18 cellular contexts compared by ENCODE assay signal in genomic region chr1:161207173-161207572, GRCh38. TPM values are rescaled to one million over a fixed set of nuclear protein-coding genes. Genes with fewer than 3 reads are reported as not detected.
DNase-seq lines count a peak whose midpoint lies in the region; ATAC-seq, FAIRE-seq and TF ChIP-seq lines count a peak whose summit lies in the region.
"Had no signal": no experiment of that assay in that cellular context is flagged by ENCODE, and none has a peak within 500 bp of the region (broad histone marks: within the 10 kb centered on the region; RNA-seq: fewer than 3 reads in every experiment).

No MANE protein-coding gene starts in this region.

- no peak for FAIRE-seq in small intestine (lab: Jason Lieb, UNC)

- H3K9me3 Mint-ChIP-seq in CD8-positive, alpha-beta T cell: no peaks in the 10 kb centered on the region
- H3K9me3 Mint-ChIP-seq: type B pancreatic cell had no signal

- POLR2A ChIA-PET in CD8-positive, alpha-beta T cell (lab: Charles Lee): interaction anchor here (2.0 kb wide), 1 partner anchor 18 kb away, joined by 6 read pairs; the partner anchor contains the start of gene TOMM40L

- no peak overlapping the region for H3K4me3 ChIP-seq in ACC112 (ENCODE audit: low read depth, low read length)
- H3K4me3 ChIP-seq in right atrium auricular region: peak overlapping the region; percentile 2 to 8
- H3K4me3 ChIP-seq in rectal smooth muscle tissue (ENCODE audit: low read length): no peak overlapping the region
- no peak overlapping the region for H3K4me3 ChIP-seq in CD8-positive, alpha-beta T cell (ENCODE audit: low read depth, low read length)
- H3K4me3 ChIP-seq in small intestine (ENCODE audit: low read depth in 1 of 2, low read length in 2 of 2): no peak overlapping the region

- H3K27ac Mint-ChIP-seq in CD8-positive, alpha-beta T cell: no peak overlapping the region
- H3K27ac Mint-ChIP-seq: type B pancreatic cell had no signal

- peaks cover 30% of the 10 kb centered on the region for H3K4me1 ChIP-seq in ACC112 (ENCODE audit: control insufficient read depth, insufficient read depth, low read length, unreplicated experiment)
- peaks cover 0 to 74% of the 10 kb centered on the region in 2 donors for H3K4me1 ChIP-seq in right atrium auricular region
- peaks cover 4% of the 10 kb centered on the region for H3K4me1 ChIP-seq in rectal smooth muscle tissue (ENCODE audit: control insufficient read depth, insufficient read depth, low read length)
- H3K4me1 ChIP-seq in CD8-positive, alpha-beta T cell (ENCODE audit: insufficient read depth, low read length): peaks cover 38% of the 10 kb centered on the region
- peaks cover 0 to 6% of the 10 kb centered on the region in 2 donors for H3K4me1 ChIP-seq in small intestine (ENCODE audit: control insufficient read depth in 2 of 2, insufficient read depth in 1 of 2, low read depth in 1 of 2, low read length in 1 of 2)

- H3K4me3 Mint-ChIP-seq in CD8-positive, alpha-beta T cell: no peak overlapping the region
- H3K4me3 Mint-ChIP-seq: type B pancreatic cell had no signal

- no peaks in the 10 kb centered on the region for H3K9me3 ChIP-seq in right atrium auricular region
- no peaks in the 10 kb centered on the region for H3K9me3 ChIP-seq in CD8-positive, alpha-beta T cell (ENCODE audit: low read length)
- no peaks in the 10 kb centered on the region for H3K9me3 ChIP-seq in small intestine (ENCODE audit: control insufficient read depth, low read depth)

- DNase-seq in right atrium auricular region (ENCODE audit: low spot score): peak; percentile 94
- DNase-seq in CD8-positive, alpha-beta T cell: no peak
- DNase-seq in C1 segment of cervical spinal cord (lab: John Stamatoyannopoulos, UW): no peak
- DNase-seq in small intestine: no peak
- DNase-seq: activated naive CD4-positive, alpha-beta T cell treated with anti-CD3 and anti-CD28 coated beads, Interleukin-2, amount 50 U/mL, for 16 hours; head of caudate nucleus; NCI-H1930; NCI-H82; SIG-M5 had no signal

- H2AFZ ChIP-seq in ACC112 (ENCODE audit: low read length, unreplicated experiment): no peak overlapping the region

- intact Hi-C loops in CD8-positive, alpha-beta T cell (cut with DNase I, micrococcal nuclease): loop anchor here in 1 of 2 experiments (10.0 kb wide), 1 partner anchor 862 kb away; the partner anchor contains the start of genes COPA and NCSTN

- H3K27me3 ChIP-seq in ACC112 (ENCODE audit: insufficient read depth, low read length): no peaks in the 10 kb centered on the region
- no peaks in the 10 kb centered on the region for H3K27me3 ChIP-seq in right atrium auricular region
- no peaks in the 10 kb centered on the region for H3K27me3 ChIP-seq in rectal smooth muscle tissue (ENCODE audit: control insufficient read depth, insufficient read depth, low read length)
- no peaks in the 10 kb centered on the region for H3K27me3 ChIP-seq in CD8-positive, alpha-beta T cell (ENCODE audit: insufficient read depth, low read length)
- H3K27me3 ChIP-seq in small intestine (ENCODE audit: control insufficient read depth in 2 of 2, insufficient read depth in 2 of 2, low read length in 2 of 2): no peaks in the 10 kb centered on the region

- WGBS in small intestine, 3 donors: 64 to 83% (median 71%) methylated on average over 8 of the region's 8 CpGs

- H3K27me3 Mint-ChIP-seq in CD8-positive, alpha-beta T cell (ENCODE audit: low read depth): no peaks in the 10 kb centered on the region
- H3K27me3 Mint-ChIP-seq: type B pancreatic cell had no signal

- H3K36me3 Mint-ChIP-seq in CD8-positive, alpha-beta T cell: peaks cover 81% of the 10 kb centered on the region

- no peak for TF ChIP-seq CTCF in right atrium auricular region (IDR thresholded peaks at IDR 0.05)
- no peak for TF ChIP-seq CTCF in CD8-positive, alpha-beta T cell (IDR thresholded peaks at IDR 0.05)

- CTCF ChIA-PET in CD8-positive, alpha-beta T cell (lab: Charles Lee): interaction anchor here (1.0 to 13.8 kb wide), 7 partner anchors 12 to 177 kb away, joined by 3 to 124 read pairs (median 7); partner anchors contain the start of genes APOA2, PPOX and TOMM40L

- no peak overlapping the region for H3K9ac ChIP-seq in rectal smooth muscle tissue (ENCODE audit: low read length)

- ATAC-seq in CD8-positive, alpha-beta T cell: no peak
- no peak for ATAC-seq in HG03354 (IDR thresholded peaks at IDR 0.05; ENCODE audit: poor library complexity, severe bottlenecking, unreplicated experiment)
- ATAC-seq: sciatic nerve had no signal

- H3K27ac ChIP-seq in ACC112 (ENCODE audit: low read depth, low read length) (peak overlapping the region; percentile 84), cingulate gyrus (ENCODE audit: low read depth, low read length) (peak overlapping the region; percentile 35), right atrium auricular region (peak overlapping the region; percentile 90 to 99), rectal smooth muscle tissue (ENCODE audit: low read depth, low read length) (peak overlapping the region; percentile 68), small intestine (ENCODE audit: low read depth in 1 of 2, low read length in 1 of 2) (peak overlapping the region in 1 of 2 donors; percentile 76)
- H3K27ac ChIP-seq in CD8-positive, alpha-beta T cell (ENCODE audit: low read depth, low read length): no peak overlapping the region

- H3K4me1 Mint-ChIP-seq in CD8-positive, alpha-beta T cell (ENCODE audit: low read depth): peaks cover 54% of the 10 kb centered on the region

- peaks cover 22% of the 10 kb centered on the region for H3K36me3 ChIP-seq in ACC112 (ENCODE audit: insufficient read depth, low read length)
- H3K36me3 ChIP-seq in right atrium auricular region: peaks cover 57% of the 10 kb centered on the region
- peaks cover 34% of the 10 kb centered on the region for H3K36me3 ChIP-seq in rectal smooth muscle tissue (ENCODE audit: control insufficient read depth, insufficient read depth, low read length)
- H3K36me3 ChIP-seq in CD8-positive, alpha-beta T cell (ENCODE audit: insufficient read depth, low read length): peaks cover 40% of the 10 kb centered on the region
- peaks cover 9 to 12% of the 10 kb centered on the region in 2 donors for H3K36me3 ChIP-seq in small intestine (ENCODE audit: control insufficient read depth in 2 of 2, insufficient read depth in 2 of 2, low read length in 2 of 2)

- peaks cover 36% of the 10 kb centered on the region for H3K79me2 ChIP-seq in ACC112 (ENCODE audit: control insufficient read depth, insufficient read depth, low read length, unreplicated experiment)

RNA-seq across cellular contexts. Expression of gene NDUFS2, which starts 5.0 kb away (rescaled TPM):
- total RNA-seq in right atrium auricular region: 100 to 1,000 TPM; 148 to 311 TPM
- total RNA-seq in CD8-positive, alpha-beta T cell: 10 to 100 TPM; 53.0 to 63.4 TPM
- 100 to 1,000 TPM; 113 to 170 (median 128) TPM for polyA plus RNA-seq in small intestine

RNA-seq across cellular contexts. Expression of gene FCER1G, which starts 7.9 kb away (rescaled TPM):
- 10 to 100 TPM; 16.8 to 77.8 TPM for total RNA-seq in right atrium auricular region
- 1 to 10 TPM in 1 of 2 experiments, under 1 TPM in 1; 0.67 to 1.4 TPM for total RNA-seq in CD8-positive, alpha-beta T cell
- polyA plus RNA-seq in small intestine: 10 to 100 TPM; 11.6 to 79.8 (median 51.6) TPM

RNA-seq across cellular contexts. Expression of gene ADAMTS4, which starts 8.3 kb away (rescaled TPM):
- total RNA-seq in right atrium auricular region: 10 to 100 TPM; 12.6 to 19.5 TPM
- total RNA-seq in CD8-positive, alpha-beta T cell: under 1 TPM; 0.22 to 0.56 TPM
- polyA plus RNA-seq in small intestine: 1 to 10 TPM in 1 of 3 donors, under 1 TPM in 2; under 0.01 to 7.9 (median 0.27) TPM

RNA-seq across cellular contexts. Expression of gene APOA2, which starts 16.3 kb away (rescaled TPM):
- total RNA-seq in right atrium auricular region: not detected
- total RNA-seq in CD8-positive, alpha-beta T cell: not detected
- polyA plus RNA-seq in small intestine: 1 to 10 TPM in 1 of 3 donors, under 1 TPM in 1, not detected in 1; 0.42 to 3.2 TPM
- total RNA-seq: activated CD8-positive, alpha-beta memory T cell treated with anti-CD3 and anti-CD28 coated beads for 36 hours; dermis microvascular lymphatic vessel endothelial cell; mesenteric fat pad; sciatic nerve had no signal

RNA-seq across cellular contexts. Expression of gene TOMM40L, which starts 18.7 kb away (rescaled TPM):
- 10 to 100 TPM; 23.9 to 35.3 TPM for total RNA-seq in right atrium auricular region
- 1 to 10 TPM; 4.7 to 4.9 TPM for total RNA-seq in CD8-positive, alpha-beta T cell
- polyA plus RNA-seq in small intestine: 10 to 100 TPM; 21.6 to 32.9 (median 22.5) TPM

Comparison
In these comparisons a context has a peak if more than half of its experiments do, and no peak if none do; other contexts are left out.
1. H3K4me3 ChIP-seq: peak in right atrium auricular region (2 of 2); none in ACC112 (single experiment), rectal smooth muscle tissue (single experiment), CD8-positive, alpha-beta T cell (single experiment) and small intestine (0 of 2).
2. RNA of gene FCER1G, which starts 7.9 kb away (total RNA-seq): 16.8 to 77.8 TPM in right atrium auricular region; 0.67 to 1.4 TPM in CD8-positive, alpha-beta T cell; every median in the first group is over 4 times any median in the second.
3. RNA of gene ADAMTS4, which starts 8.3 kb away (total RNA-seq): 12.6 to 19.5 TPM in right atrium auricular region; 0.22 to 0.56 TPM in CD8-positive, alpha-beta T cell; every median in the first group is over 4 times any median in the second.